ENCODE assay signal across 17 cellular contexts in genomic region chr3:195956577-195956976, GRCh38. TPM values are rescaled to one million over a fixed set of nuclear protein-coding genes. Genes with fewer than 3 reads are reported as not detected.
DNase-seq lines count a peak whose midpoint lies in the region; ATAC-seq and TF ChIP-seq lines count a peak whose summit lies in the region.
"Had no signal": no experiment of that assay in that cellular context is flagged by ENCODE, and none has a peak within 500 bp of the region (broad histone marks: within the 10 kb centered on the region; RNA-seq: fewer than 3 reads in every experiment).

No MANE protein-coding gene starts in this region.

- CTCF ChIA-PET in activated CD4-positive, alpha-beta memory T cell treated with anti-CD3 and anti-CD28 coated beads for 36 hours (lab: Charles Lee), result no interaction called here
- CTCF ChIA-PET in activated CD4-positive, alpha-beta memory T cell treated with anti-CD3 and anti-CD28 coated beads, Interleukin-2, amount 10 ng/mL, durations not matched to agents 7 days and 5 days (lab: Charles Lee), result no interaction called here
- CTCF ChIA-PET in CD4-positive, alpha-beta T cell (lab: Charles Lee), result no interaction called here

- no peak for ATAC-seq in CD4-positive, alpha-beta T cell (ENCODE audit: poor library complexity)
- ATAC-seq in HG03354 (IDR thresholded peaks at IDR 0.05; ENCODE audit: poor library complexity, severe bottlenecking, unreplicated experiment), result no peak
- ATAC-seq: CD8-positive, alpha-beta T cell had no signal

- TF ChIP-seq CTCF in CD4-positive, alpha-beta T cell (IDR thresholded peaks at IDR 0.05), result no peak
- TF ChIP-seq CTCF in osteocyte (IDR thresholded peaks at IDR 0.05), result no peak

- H3K36me3 Mint-ChIP-seq in activated CD4-positive, alpha-beta memory T cell treated with anti-CD3 and anti-CD28 coated beads for 36 hours, result peaks cover 21% of the 10 kb centered on the region
- peaks cover 24% of the 10 kb centered on the region for H3K36me3 Mint-ChIP-seq in activated CD4-positive, alpha-beta memory T cell treated with anti-CD3 and anti-CD28 coated beads, Interleukin-2, amount 10 ng/mL, durations not matched to agents 7 days and 5 days (ENCODE audit: low read depth)
- H3K36me3 Mint-ChIP-seq in CD4-positive, alpha-beta T cell (ENCODE audit: low read depth), result peaks cover 23% of the 10 kb centered on the region
- peaks cover 22% of the 10 kb centered on the region for H3K36me3 Mint-ChIP-seq in activated naive CD8-positive, alpha-beta T cell treated with anti-CD3 and anti-CD28 coated beads for 36 hours
- peaks cover 9% of the 10 kb centered on the region for H3K36me3 Mint-ChIP-seq in osteocyte (ENCODE audit: unreplicated experiment)

- no peak overlapping the region for H3K27ac ChIP-seq in CD4-positive, alpha-beta T cell (ENCODE audit: low read depth, low read length)
- H3K27ac ChIP-seq: BLaER1 had no signal

- intact Hi-C loops in activated CD4-positive, alpha-beta memory T cell treated with anti-CD3 and anti-CD28 coated beads for 36 hours (cut with micrococcal nuclease), result no loop called here
- intact Hi-C loops in CD4-positive, alpha-beta T cell (cut with DNase I, micrococcal nuclease), result no loop called here

- POLR2A ChIA-PET in activated CD4-positive, alpha-beta memory T cell treated with anti-CD3 and anti-CD28 coated beads for 36 hours (lab: Charles Lee), result no interaction called here
- POLR2A ChIA-PET in activated CD4-positive, alpha-beta memory T cell treated with anti-CD3 and anti-CD28 coated beads, Interleukin-2, amount 10 ng/mL, durations not matched to agents 7 days and 5 days (lab: Charles Lee), result no interaction called here
- POLR2A ChIA-PET in CD4-positive, alpha-beta T cell (lab: Charles Lee), result no interaction called here

- H3K27me3 Mint-ChIP-seq in activated CD4-positive, alpha-beta memory T cell treated with anti-CD3 and anti-CD28 coated beads for 36 hours, result no peaks in the 10 kb centered on the region
- no peaks in the 10 kb centered on the region for H3K27me3 Mint-ChIP-seq in activated CD4-positive, alpha-beta memory T cell treated with anti-CD3 and anti-CD28 coated beads, Interleukin-2, amount 10 ng/mL, durations not matched to agents 7 days and 5 days
- no peaks in the 10 kb centered on the region for H3K27me3 Mint-ChIP-seq in CD4-positive, alpha-beta T cell
- H3K27me3 Mint-ChIP-seq in activated naive CD8-positive, alpha-beta T cell treated with anti-CD3 and anti-CD28 coated beads for 36 hours, result no peaks in the 10 kb centered on the region
- no peaks in the 10 kb centered on the region for H3K27me3 Mint-ChIP-seq in osteocyte (ENCODE audit: unreplicated experiment)

- H3K9me3 ChIP-seq in CD4-positive, alpha-beta T cell (ENCODE audit: control insufficient read depth, low read length), result no peaks in the 10 kb centered on the region

- no peak for DNase-seq in activated CD4-positive, alpha-beta memory T cell treated with anti-CD3 and anti-CD28 coated beads for 36 hours
- DNase-seq in activated CD4-positive, alpha-beta memory T cell treated with anti-CD3 and anti-CD28 coated beads, Interleukin-2, amount 10 ng/mL, durations not matched to agents 7 days and 5 days, result no peak
- no peak for DNase-seq in CD4-positive, alpha-beta T cell
- no peak for DNase-seq in activated naive CD8-positive, alpha-beta T cell treated with anti-CD3 and anti-CD28 coated beads for 36 hours
- DNase-seq in osteocyte (ENCODE audit: extremely low spot score, unreplicated experiment), result peak; percentile 72
- DNase-seq in stimulated activated CD4-positive, alpha-beta T cell treated with anti-CD3 and anti-CD28 coated beads, Interleukin-2, amount 100 ng/mL, for 24 hours, result no peak
- no peak for DNase-seq in GOT3 (lab: John Stamatoyannopoulos, UW)
- DNase-seq: KG1, NCI-H1417, NCI-H187, NCI-H2107, NCI-H510A, NCI-H748 treated with DMSO at 0.1 percent for 48 hours, Right ventricle myocardium superior had no signal

- H3K27ac Mint-ChIP-seq in activated CD4-positive, alpha-beta memory T cell treated with anti-CD3 and anti-CD28 coated beads for 36 hours, result peak overlapping the region; percentile 54
- H3K27ac Mint-ChIP-seq in activated CD4-positive, alpha-beta memory T cell treated with anti-CD3 and anti-CD28 coated beads, Interleukin-2, amount 10 ng/mL, durations not matched to agents 7 days and 5 days, result no peak overlapping the region
- H3K27ac Mint-ChIP-seq in CD4-positive, alpha-beta T cell, result peak overlapping the region; percentile 86
- peak overlapping the region; percentile 65 for H3K27ac Mint-ChIP-seq in activated naive CD8-positive, alpha-beta T cell treated with anti-CD3 and anti-CD28 coated beads for 36 hours
- H3K27ac Mint-ChIP-seq in osteocyte (ENCODE audit: unreplicated experiment), result no peak overlapping the region

- no peak overlapping the region for H3K4me3 Mint-ChIP-seq in activated CD4-positive, alpha-beta memory T cell treated with anti-CD3 and anti-CD28 coated beads for 36 hours
- H3K4me3 Mint-ChIP-seq in activated CD4-positive, alpha-beta memory T cell treated with anti-CD3 and anti-CD28 coated beads, Interleukin-2, amount 10 ng/mL, durations not matched to agents 7 days and 5 days, result no peak overlapping the region
- H3K4me3 Mint-ChIP-seq in CD4-positive, alpha-beta T cell, result no peak overlapping the region
- peak overlapping the region; percentile 14 for H3K4me3 Mint-ChIP-seq in activated naive CD8-positive, alpha-beta T cell treated with anti-CD3 and anti-CD28 coated beads for 36 hours
- no peak overlapping the region for H3K4me3 Mint-ChIP-seq in osteocyte (ENCODE audit: unreplicated experiment)

- peaks cover 29% of the 10 kb centered on the region for H3K4me1 Mint-ChIP-seq in activated CD4-positive, alpha-beta memory T cell treated with anti-CD3 and anti-CD28 coated beads for 36 hours (ENCODE audit: low read depth)
- H3K4me1 Mint-ChIP-seq in activated CD4-positive, alpha-beta memory T cell treated with anti-CD3 and anti-CD28 coated beads, Interleukin-2, amount 10 ng/mL, durations not matched to agents 7 days and 5 days, result peaks cover 32% of the 10 kb centered on the region
- H3K4me1 Mint-ChIP-seq in CD4-positive, alpha-beta T cell (ENCODE audit: low read depth), result peaks cover 19% of the 10 kb centered on the region
- peaks cover 22% of the 10 kb centered on the region for H3K4me1 Mint-ChIP-seq in activated naive CD8-positive, alpha-beta T cell treated with anti-CD3 and anti-CD28 coated beads for 36 hours
- peaks cover 11% of the 10 kb centered on the region for H3K4me1 Mint-ChIP-seq in osteocyte (ENCODE audit: unreplicated experiment)

- H3K27me3 ChIP-seq in CD4-positive, alpha-beta T cell (ENCODE audit: control insufficient read depth, insufficient read depth, low read length), result no peaks in the 10 kb centered on the region
- H3K27me3 ChIP-seq: BLaER1 had no signal

- no peaks in the 10 kb centered on the region for H3K9me3 Mint-ChIP-seq in activated CD4-positive, alpha-beta memory T cell treated with anti-CD3 and anti-CD28 coated beads for 36 hours
- H3K9me3 Mint-ChIP-seq in activated CD4-positive, alpha-beta memory T cell treated with anti-CD3 and anti-CD28 coated beads, Interleukin-2, amount 10 ng/mL, durations not matched to agents 7 days and 5 days, result peaks cover 3% of the 10 kb centered on the region
- H3K9me3 Mint-ChIP-seq in CD4-positive, alpha-beta T cell, result no peaks in the 10 kb centered on the region
- peaks cover 7% of the 10 kb centered on the region for H3K9me3 Mint-ChIP-seq in activated naive CD8-positive, alpha-beta T cell treated with anti-CD3 and anti-CD28 coated beads for 36 hours
- no peaks in the 10 kb centered on the region for H3K9me3 Mint-ChIP-seq in osteocyte (ENCODE audit: unreplicated experiment)
- H3K9me3 Mint-ChIP-seq: CD8-positive, alpha-beta T cell had no signal

RNA-seq across cellular contexts. Expression of gene TNK2, which starts 48.2 kb away (rescaled TPM):
- 10 to 100 TPM; 59.9 to 67.1 TPM for total RNA-seq in activated CD4-positive, alpha-beta memory T cell treated with anti-CD3 and anti-CD28 coated beads for 36 hours
- total RNA-seq in activated CD4-positive, alpha-beta memory T cell treated with anti-CD3 and anti-CD28 coated beads, Interleukin-2, amount 10 ng/mL, durations not matched to agents 7 days and 5 days, result 100 to 1,000 TPM; 113 to 115 TPM
- total RNA-seq in CD4-positive, alpha-beta T cell, result 100 to 1,000 TPM; 161 to 171 TPM
- total RNA-seq in activated naive CD8-positive, alpha-beta T cell treated with anti-CD3 and anti-CD28 coated beads for 36 hours, result 10 to 100 TPM; 34.6 to 35.1 TPM
- total RNA-seq in osteocyte, result 42.9 and 54.2 TPM in 2 replicates

Comparison
In these comparisons a context has a peak if more than half of its experiments do, and no peak if none do; other contexts are left out.
1. H3K27ac Mint-ChIP-seq: peak in activated CD4-positive, alpha-beta memory T cell treated with anti-CD3 and anti-CD28 coated beads for 36 hours (single experiment), CD4-positive, alpha-beta T cell (single experiment) and activated naive CD8-positive, alpha-beta T cell treated with anti-CD3 and anti-CD28 coated beads for 36 hours (single experiment); none in activated CD4-positive, alpha-beta memory T cell treated with anti-CD3 and anti-CD28 coated beads, Interleukin-2, amount 10 ng/mL, durations not matched to agents 7 days and 5 days (single experiment) and osteocyte (single experiment).